ENCODE assay signal across 8 cellular contexts in the genomic region with DNA sequence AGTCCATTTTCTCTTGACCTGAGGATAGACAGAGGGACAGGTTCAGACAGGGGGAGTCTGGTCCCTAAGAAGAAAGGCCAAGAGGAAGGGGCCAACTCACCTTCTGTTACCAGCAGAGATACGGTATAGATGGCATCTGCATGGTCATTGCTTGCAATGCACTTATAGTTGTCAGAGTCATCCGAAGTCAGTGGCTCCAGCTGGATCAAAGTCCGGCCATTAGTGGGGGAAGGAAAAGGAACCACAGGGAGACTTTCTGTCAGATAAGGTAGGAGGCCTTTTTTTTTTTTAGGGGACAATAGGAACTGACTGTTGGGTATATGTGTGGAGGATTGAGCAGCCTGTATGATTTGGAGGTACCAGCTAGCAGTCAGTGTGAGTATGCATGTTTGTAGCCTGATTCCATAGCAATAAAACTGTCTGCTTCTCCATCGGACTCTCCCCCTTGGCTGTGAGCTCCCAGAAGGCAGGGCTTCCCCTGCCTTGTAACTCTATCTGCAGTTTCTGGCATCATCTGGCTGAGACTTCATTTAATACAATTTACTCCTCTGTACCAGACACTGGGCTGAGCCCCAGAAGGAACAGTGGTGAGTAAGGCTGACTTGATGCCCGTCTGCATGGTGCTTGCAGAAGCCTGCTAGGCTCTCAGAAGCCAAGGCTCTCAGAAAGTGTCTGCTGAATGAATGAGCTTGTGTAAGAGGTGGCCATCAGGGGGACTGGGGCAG. TPM values are rescaled to one million over a fixed set of nuclear protein-coding genes. Genes with fewer than 3 reads are reported as not detected.
DNase-seq lines count a peak whose midpoint lies in the region; ATAC-seq, FAIRE-seq and TF ChIP-seq lines count a peak whose summit lies in the region.

No MANE protein-coding gene starts in this region.

- H3K4me3 ChIP-seq in gastrocnemius medialis: peak overlapping the region in 3 of 4 donors; percentile 59 to 74 (median 66)

- H3K36me3 Mint-ChIP-seq in T-helper 17 cell (ENCODE audit: low read depth): no peaks in the 10 kb centered on the region

- H3K27ac ChIP-seq in gastrocnemius medialis (peak overlapping the region in 1 of 4 donors; percentile 73), substantia nigra (ENCODE audit: low read depth, low read length, poor library complexity, severe bottlenecking) (no peak overlapping the region)

- peaks cover 0 to 7% of the 10 kb centered on the region in 2 donors for H3K4me1 ChIP-seq in gastrocnemius medialis

- no peaks in the 10 kb centered on the region for H3K36me3 ChIP-seq in gastrocnemius medialis

- intact Hi-C loops in gastrocnemius medialis (cut with DNase I; ENCODE audit: low total_unique reads): loop anchor here (2.0 to 5.0 kb wide), 3 partner anchors 21 to 133 kb away; partner anchors contain the start of genes SPTY2D1, TMEM86A and UEVLD

- peak overlapping the region; percentile 74 for H3K27ac Mint-ChIP-seq in T-helper 17 cell

- in situ Hi-C loops in gastrocnemius medialis (cut with MboI; ENCODE audit: low sequenced_read_pairs in 4 of 4): no loop called here

- H3K4me1 Mint-ChIP-seq in T-helper 17 cell: peaks cover 20% of the 10 kb centered on the region

- no peaks in the 10 kb centered on the region for H3K27me3 ChIP-seq in gastrocnemius medialis

- DNase-seq in NCI-H82 (lab: John Stamatoyannopoulos, UW): peak; percentile 51
- no peak for DNase-seq in NCI-H82 treated with DMSO at 0.1 percent for 48 hours (lab: John Stamatoyannopoulos, UW; ENCODE audit: unreplicated experiment)
- DNase-seq in T-helper 17 cell: no peak
- DNase-seq in fibroblast of peridontal ligament (ENCODE audit: extremely low read depth): peak; percentile 69
- no peak for DNase-seq in gastrocnemius medialis
- DNase-seq in GM12892 (ENCODE audit: insufficient read length): no peak
- DNase-seq in substantia nigra (lab: John Stamatoyannopoulos, UW): no peak

- no peaks in the 10 kb centered on the region for H3K27me3 Mint-ChIP-seq in T-helper 17 cell

- peak overlapping the region; percentile 92 for H3K4me3 Mint-ChIP-seq in T-helper 17 cell

- no peak for FAIRE-seq in GM12892 (lab: Jason Lieb, UNC)

- no peak for TF ChIP-seq CTCF in gastrocnemius medialis (IDR thresholded peaks at IDR 0.05 in 4 of 5, conservative IDR thresholded peaks at IDR 0.05 in 1 of 5)

- ATAC-seq in T-helper 17 cell: no peak
- ATAC-seq in gastrocnemius medialis: no peak
- no peak for ATAC-seq in HG03571 (IDR thresholded peaks at IDR 0.05; ENCODE audit: unreplicated experiment)

- H3K9me3 ChIP-seq in T-helper 17 cell (ENCODE audit: control insufficient read depth, low read length, poor library complexity, severe bottlenecking): no peaks in the 10 kb centered on the region
- H3K9me3 ChIP-seq in gastrocnemius medialis: no peaks in the 10 kb centered on the region

- TF ChIP-seq POLR2A in gastrocnemius medialis (IDR thresholded peaks at IDR 0.05) (no peak), GM12892 (IDR thresholded peaks at IDR 0.05; ENCODE audit: low read depth, low read length) (no peak)

RNA-seq across cellular contexts. Expression of gene IGSF22, which starts 5.7 kb away (rescaled TPM):
- total RNA-seq in T-helper 17 cell (1 to 10 TPM; 2.0 to 9.4 TPM), gastrocnemius medialis (not detected)
- not detected for polyA plus RNA-seq in GM12892 (2012; ENCODE audit: missing spikeins)

RNA-seq across cellular contexts. Expression of gene TMEM86A, which starts 21.7 kb away (rescaled TPM):
- total RNA-seq in T-helper 17 cell: 1 to 10 TPM; 5.4 to 6.1 TPM
- 1 to 10 TPM; 1.7 to 3.6 (median 2.8) TPM for total RNA-seq in gastrocnemius medialis
- 0.11 TPM for polyA plus RNA-seq in GM12892 (2012; ENCODE audit: missing spikeins)

Comparison
In these comparisons a context has a peak if more than half of its experiments do, and no peak if none do; other contexts are left out.
1. DNase-seq: peak in NCI-H82 (single experiment) and fibroblast of peridontal ligament (single experiment); none in NCI-H82 treated with DMSO at 0.1 percent for 48 hours (single experiment), T-helper 17 cell (0 of 3), gastrocnemius medialis (0 of 2), GM12892 (single experiment) and substantia nigra (0 of 49).